24 cellular contexts compared by ENCODE assay signal in genomic region chr16:66334856-66335255, GRCh38. TPM values are rescaled to one million over a fixed set of nuclear protein-coding genes. Genes with fewer than 3 reads are reported as not detected.
DNase-seq lines count a peak whose midpoint lies in the region; ATAC-seq, FAIRE-seq and TF ChIP-seq lines count a peak whose summit lies in the region.
"Had no signal": no experiment of that assay in that cellular context is flagged by ENCODE, and none has a peak within 500 bp of the region (broad histone marks: within the 10 kb centered on the region; RNA-seq: fewer than 3 reads in every experiment).

No MANE protein-coding gene starts in this region.

- in situ Hi-C loops in GM13976 (cut with MboI; ENCODE audit: low sequenced_read_pairs, unreplicated experiment) = loop anchor here (25.0 kb wide), 1 partner anchor 98 kb away; no protein-coding TSS in a partner anchor

- FAIRE-seq in endometrium (lab: Jason Lieb, UNC) = peak; percentile 68
- FAIRE-seq: endothelial cell of umbilical vein, GM19239 had no signal

- H3K4me1 Mint-ChIP-seq in activated T-helper 17 cell treated with anti-CD3 and anti-CD28 coated beads, Interleukin-2, amount 50 U/mL, for 72 hours = no peaks in the 10 kb centered on the region
- H3K4me1 Mint-ChIP-seq: CD4-positive, CD25-positive, alpha-beta regulatory T cell; natural killer cell had no signal

- no peak for ATAC-seq in activated T-helper 17 cell treated with anti-CD3 and anti-CD28 coated beads, Interleukin-2, amount 50 U/mL, for 72 hours (replicated peaks)
- ATAC-seq: activated CD4-positive, CD25-positive, alpha-beta regulatory T cell treated with anti-CD3 and anti-CD28 coated beads, Interleukin-2, amount 50 U/mL, for 24 hours; gastrocnemius medialis; mucosa of descending colon; natural killer cell had no signal

- no peaks in the 10 kb centered on the region for H3K9me3 Mint-ChIP-seq in activated T-helper 17 cell treated with anti-CD3 and anti-CD28 coated beads, Interleukin-2, amount 50 U/mL, for 72 hours
- H3K9me3 Mint-ChIP-seq: natural killer cell had no signal

- no peak overlapping the region for H3K27ac Mint-ChIP-seq in activated T-helper 17 cell treated with anti-CD3 and anti-CD28 coated beads, Interleukin-2, amount 50 U/mL, for 72 hours
- H3K27ac Mint-ChIP-seq: CD4-positive, CD25-positive, alpha-beta regulatory T cell; natural killer cell had no signal

- DNase-seq in NCI-H1105 treated with DMSO at 0.1 percent for 48 hours (lab: John Stamatoyannopoulos, UW) = peak; percentile 46
- DNase-seq in NCI-H1105 (lab: John Stamatoyannopoulos, UW) = no peak
- DNase-seq in NCI-H69 (lab: John Stamatoyannopoulos, UW) = peak; percentile 15
- DNase-seq in superior temporal gyrus (ENCODE audit: extremely low spot score) = peak; percentile 67
- DNase-seq in activated CD4-positive, CD25-positive, alpha-beta regulatory T cell (lab: John Stamatoyannopoulos, UW) = no peak
- no peak for DNase-seq in GM13976 (ENCODE audit: low spot score)
- DNase-seq: 8988T; activated CD4-positive, alpha-beta T cell treated with anti-CD3 and anti-CD28 coated beads, Interleukin-2, amount 50 U/mL, for 48 hours; activated naive CD4-positive, alpha-beta T cell treated with anti-CD3 and anti-CD28 coated beads, Interleukin-2, amount 50 U/mL, for 16 hours; brain microvascular endothelial cell; CD4-positive, CD25-positive, alpha-beta regulatory T cell; gastrocnemius medialis; mucosa of descending colon; natural killer cell; occipital lobe; stimulated activated CD4-positive, alpha-beta T cell treated with anti-CD3 and anti-CD28 coated beads, Interleukin-4, amount 100 ng/mL, for 24 hours; T-helper 2 cell; upper lobe of left lung had no signal

- no peak overlapping the region for H3K4me3 Mint-ChIP-seq in activated T-helper 17 cell treated with anti-CD3 and anti-CD28 coated beads, Interleukin-2, amount 50 U/mL, for 72 hours
- H3K4me3 Mint-ChIP-seq: CD4-positive, CD25-positive, alpha-beta regulatory T cell; natural killer cell had no signal

- H3K27me3 Mint-ChIP-seq in activated T-helper 17 cell treated with anti-CD3 and anti-CD28 coated beads, Interleukin-2, amount 50 U/mL, for 72 hours = peaks cover 24% of the 10 kb centered on the region

- no peaks in the 10 kb centered on the region for H3K36me3 Mint-ChIP-seq in activated T-helper 17 cell treated with anti-CD3 and anti-CD28 coated beads, Interleukin-2, amount 50 U/mL, for 72 hours (ENCODE audit: low read depth)
- H3K36me3 Mint-ChIP-seq: CD4-positive, CD25-positive, alpha-beta regulatory T cell; natural killer cell had no signal

- TF ChIP-seq CTCF in GM13976 (IDR thresholded peaks at IDR 0.05; ENCODE audit: borderline replicate concordance, control extremely low read depth, extremely low read depth, insufficient read depth, missing control alignments) = no peak

RNA-seq across cellular contexts. Expression of gene CDH5, which starts 31.6 kb away (rescaled TPM):
- not detected for total RNA-seq in activated T-helper 17 cell treated with anti-CD3 and anti-CD28 coated beads, Interleukin-2, amount 50 U/mL, for 72 hours
- total RNA-seq: CD4-positive, CD25-positive, alpha-beta regulatory T cell; H4; natural killer cell had no signal

Comparison
In these comparisons a context has a peak if more than half of its experiments do, and no peak if none do; other contexts are left out.
1. DNase-seq: peak in NCI-H1105 treated with DMSO at 0.1 percent for 48 hours (single experiment), NCI-H69 (single experiment) and superior temporal gyrus (single experiment); none in NCI-H1105 (single experiment), activated CD4-positive, CD25-positive, alpha-beta regulatory T cell (0 of 4) and GM13976 (single experiment).